In the genomic region with DNA sequence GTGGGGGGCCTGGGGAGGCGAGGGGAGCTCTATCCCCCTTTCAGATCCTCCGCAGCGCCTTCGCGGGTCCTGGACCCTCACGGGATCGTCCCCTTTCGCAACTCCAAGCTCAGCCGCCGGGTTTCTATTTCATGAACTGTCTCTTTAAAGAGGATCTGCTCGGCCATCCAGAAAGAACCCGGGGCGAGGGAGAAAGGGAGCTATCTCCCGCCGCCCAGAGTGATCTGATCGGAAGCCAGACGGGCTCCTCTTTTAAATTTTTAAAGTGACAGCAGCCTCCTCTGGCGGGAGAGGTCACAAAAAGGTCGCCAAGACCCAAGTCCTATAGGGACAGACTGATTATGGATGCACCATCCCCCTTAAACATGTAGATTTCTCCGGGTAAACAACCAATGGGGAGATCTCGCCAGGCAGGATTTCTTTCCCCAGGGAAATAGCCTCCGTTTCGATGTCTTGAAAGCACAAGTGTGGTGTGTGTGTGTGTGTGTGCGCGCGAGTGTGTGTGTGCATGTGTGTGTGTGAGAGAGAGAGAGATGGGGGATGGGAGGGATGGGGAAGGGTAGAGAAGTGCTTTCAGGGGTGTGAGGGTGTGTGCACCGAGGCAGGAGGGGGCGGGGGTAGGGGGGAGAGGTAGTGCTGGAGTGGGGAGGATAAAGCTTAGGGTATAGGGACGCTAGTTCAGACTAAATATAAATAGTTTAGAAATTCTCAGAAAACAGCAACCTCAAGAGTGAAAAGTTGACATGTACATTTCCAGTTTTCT, we compare ENCODE assay signal across 8 cellular contexts.
A peak's percentile ranks its signal among the peaks of the same experiment; 100 is the strongest.
DNase-seq lines count a peak whose midpoint lies in the region; ATAC-seq and TF ChIP-seq lines count a peak whose summit lies in the region.

No MANE protein-coding gene starts in this region.

- POLR2A ChIA-PET in HEK293T (lab: Yijun Ruan, JAX) = interaction anchor here (0.5 to 2.0 kb wide), 5 partner anchors 32 to 826 kb away, joined by 3 to 5 read pairs (median 3); no protein-coding TSS in a partner anchor

- no peak; the same call in 1 of the 2 replicates for TF ChIP-seq CTCF in AG10803 (conservative IDR thresholded peaks at IDR 0.05; ENCODE audit: low read length)

- no peak for ATAC-seq in GM18909 (IDR thresholded peaks at IDR 0.05; ENCODE audit: poor library complexity, unreplicated experiment)

- peaks cover 22% of the 10 kb centered on the region for H3K4me1 Mint-ChIP-seq in stimulated activated naive CD8-positive, alpha-beta T cell treated with anti-CD3 and anti-CD28 coated beads, Interleukin-15, Interleukin-2, amounts not matched to agents 100 ng/mL and 50 ng/mL, for 24 hours (ENCODE audit: low read depth)

- no peaks in the 10 kb centered on the region for H3K36me3 Mint-ChIP-seq in stimulated activated naive CD8-positive, alpha-beta T cell treated with anti-CD3 and anti-CD28 coated beads, Interleukin-15, Interleukin-2, amounts not matched to agents 100 ng/mL and 50 ng/mL, for 24 hours (ENCODE audit: low read depth)

- CTCF ChIA-PET in HEK293T (lab: Yijun Ruan, JAX) = interaction anchor here (0.5 to 2.1 kb wide), 3 partner anchors 9 to 522 kb away, joined by 3 to 7 read pairs (median 4); no protein-coding TSS in a partner anchor

- peak overlapping the region; percentile 71 for H3K4me3 Mint-ChIP-seq in stimulated activated naive CD8-positive, alpha-beta T cell treated with anti-CD3 and anti-CD28 coated beads, Interleukin-15, Interleukin-2, amounts not matched to agents 100 ng/mL and 50 ng/mL, for 24 hours

- peak overlapping the region; percentile 76 for H3K4me3 ChIP-seq in AG10803 (ENCODE audit: low read length)

- DNase-seq in AG10803 (ENCODE audit: low read depth) (peak; percentile 57), HEK293T (ENCODE audit: extremely low spot score) (peak; percentile 48), RKO (ENCODE audit: low spot score) (peak; percentile 83), dedifferentiated amniotic fluid mesenchymal stem cell (ENCODE audit: extremely low spot score) (peak; percentile 44), left kidney (ENCODE audit: low read depth, low spot score) (peak; percentile 90), GM19238 (ENCODE audit: insufficient read length, low spot score) (no peak)

- peaks cover 5% of the 10 kb centered on the region for H3K9me3 Mint-ChIP-seq in stimulated activated naive CD8-positive, alpha-beta T cell treated with anti-CD3 and anti-CD28 coated beads, Interleukin-15, Interleukin-2, amounts not matched to agents 100 ng/mL and 50 ng/mL, for 24 hours

- H3K27ac Mint-ChIP-seq in stimulated activated naive CD8-positive, alpha-beta T cell treated with anti-CD3 and anti-CD28 coated beads, Interleukin-15, Interleukin-2, amounts not matched to agents 100 ng/mL and 50 ng/mL, for 24 hours = no peak overlapping the region

- H3K27me3 Mint-ChIP-seq in stimulated activated naive CD8-positive, alpha-beta T cell treated with anti-CD3 and anti-CD28 coated beads, Interleukin-15, Interleukin-2, amounts not matched to agents 100 ng/mL and 50 ng/mL, for 24 hours = peaks cover 83% of the 10 kb centered on the region

TF ChIP-seq in HEK293T, 16 proteins besides CTCF, POLR2A, EP300 and RAD21:
- TF ChIP-seq FOXM1 (IDR thresholded peaks at IDR 0.05; ENCODE audit: borderline replicate concordance) (no peak), FOXK2 (IDR thresholded peaks at IDR 0.05) (peak; percentile 57; the same call in 1 of the 2 replicates), CTBP1 (IDR thresholded peaks at IDR 0.05; ENCODE audit: borderline replicate concordance) (peak; percentile 66), FOXA1 (IDR thresholded peaks at IDR 0.05) (no peak), L3MBTL2 (conservative IDR thresholded peaks at IDR 0.05) (0 out of 2 replicates have a peak, but pooled peaks have one; percentile 21), SUZ12 (IDR thresholded peaks at IDR 0.05) (no peak)
